In the genomic region with DNA sequence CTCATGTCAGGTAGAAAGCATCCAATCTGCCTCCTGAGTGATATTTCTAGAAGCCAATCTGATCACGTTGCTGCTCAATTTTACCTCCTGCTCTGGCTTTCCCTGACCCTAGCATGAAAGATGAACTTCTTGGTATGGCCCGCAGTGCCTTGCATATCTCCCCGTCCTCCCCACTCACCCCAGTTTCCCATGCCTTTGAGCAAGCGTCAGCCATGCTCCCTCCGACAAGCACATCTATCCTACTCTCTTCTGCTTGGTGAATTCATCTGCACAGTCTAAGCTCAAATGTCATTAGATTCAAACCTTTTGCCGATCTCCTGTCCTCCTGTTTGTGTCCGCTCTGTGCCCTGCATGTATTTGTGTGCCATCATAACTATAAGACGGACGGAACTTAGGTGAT, we compare ENCODE assay signal across 2 cellular contexts.
A peak's percentile ranks its signal among the peaks of the same experiment; 100 is the strongest.
TF ChIP-seq lines count a peak whose summit lies in the region.

No MANE protein-coding gene starts in this region.

TF ChIP-seq in IMR-90, 13 proteins besides CTCF, POLR2A, EP300 and RAD21:
- TF ChIP-seq RFX5 (IDR thresholded peaks at IDR 0.05; ENCODE audit: low read depth, low read length) = no peak
- no peak for TF ChIP-seq MXI1 (IDR thresholded peaks at IDR 0.05; ENCODE audit: borderline replicate concordance, low read depth, low read length)
- no peak for TF ChIP-seq NFE2L2 (IDR thresholded peaks at IDR 0.05; ENCODE audit: low read depth, low read length)

TF ChIP-seq in K562, 482 proteins besides CTCF, POLR2A, EP300 and RAD21:
- no peak for TF ChIP-seq HOMEZ (CRISPR knock-in tag; IDR thresholded peaks at IDR 0.05)
- TF ChIP-seq ZNF253 (CRISPR knock-in tag; conservative IDR thresholded peaks at IDR 0.05) = no peak
- TF ChIP-seq, protein P1, sequence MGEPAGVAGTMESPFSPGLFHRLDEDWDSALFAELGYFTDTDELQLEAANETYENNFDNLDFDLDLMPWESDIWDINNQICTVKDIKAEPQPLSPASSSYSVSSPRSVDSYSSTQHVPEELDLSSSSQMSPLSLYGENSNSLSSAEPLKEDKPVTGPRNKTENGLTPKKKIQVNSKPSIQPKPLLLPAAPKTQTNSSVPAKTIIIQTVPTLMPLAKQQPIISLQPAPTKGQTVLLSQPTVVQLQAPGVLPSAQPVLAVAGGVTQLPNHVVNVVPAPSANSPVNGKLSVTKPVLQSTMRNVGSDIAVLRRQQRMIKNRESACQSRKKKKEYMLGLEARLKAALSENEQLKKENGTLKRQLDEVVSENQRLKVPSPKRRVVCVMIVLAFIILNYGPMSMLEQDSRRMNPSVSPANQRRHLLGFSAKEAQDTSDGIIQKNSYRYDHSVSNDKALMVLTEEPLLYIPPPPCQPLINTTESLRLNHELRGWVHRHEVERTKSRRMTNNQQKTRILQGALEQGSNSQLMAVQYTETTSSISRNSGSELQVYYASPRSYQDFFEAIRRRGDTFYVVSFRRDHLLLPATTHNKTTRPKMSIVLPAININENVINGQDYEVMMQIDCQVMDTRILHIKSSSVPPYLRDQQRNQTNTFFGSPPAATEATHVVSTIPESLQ (CRISPR knock-in tag; IDR thresholded peaks at IDR 0.05) = no peak
- TF ChIP-seq ZBTB12 (CRISPR knock-in tag; IDR thresholded peaks at IDR 0.05) = no peak
- no peak for TF ChIP-seq ZFX (CRISPR knock-in tag; IDR thresholded peaks at IDR 0.05)
- TF ChIP-seq, protein P2, sequence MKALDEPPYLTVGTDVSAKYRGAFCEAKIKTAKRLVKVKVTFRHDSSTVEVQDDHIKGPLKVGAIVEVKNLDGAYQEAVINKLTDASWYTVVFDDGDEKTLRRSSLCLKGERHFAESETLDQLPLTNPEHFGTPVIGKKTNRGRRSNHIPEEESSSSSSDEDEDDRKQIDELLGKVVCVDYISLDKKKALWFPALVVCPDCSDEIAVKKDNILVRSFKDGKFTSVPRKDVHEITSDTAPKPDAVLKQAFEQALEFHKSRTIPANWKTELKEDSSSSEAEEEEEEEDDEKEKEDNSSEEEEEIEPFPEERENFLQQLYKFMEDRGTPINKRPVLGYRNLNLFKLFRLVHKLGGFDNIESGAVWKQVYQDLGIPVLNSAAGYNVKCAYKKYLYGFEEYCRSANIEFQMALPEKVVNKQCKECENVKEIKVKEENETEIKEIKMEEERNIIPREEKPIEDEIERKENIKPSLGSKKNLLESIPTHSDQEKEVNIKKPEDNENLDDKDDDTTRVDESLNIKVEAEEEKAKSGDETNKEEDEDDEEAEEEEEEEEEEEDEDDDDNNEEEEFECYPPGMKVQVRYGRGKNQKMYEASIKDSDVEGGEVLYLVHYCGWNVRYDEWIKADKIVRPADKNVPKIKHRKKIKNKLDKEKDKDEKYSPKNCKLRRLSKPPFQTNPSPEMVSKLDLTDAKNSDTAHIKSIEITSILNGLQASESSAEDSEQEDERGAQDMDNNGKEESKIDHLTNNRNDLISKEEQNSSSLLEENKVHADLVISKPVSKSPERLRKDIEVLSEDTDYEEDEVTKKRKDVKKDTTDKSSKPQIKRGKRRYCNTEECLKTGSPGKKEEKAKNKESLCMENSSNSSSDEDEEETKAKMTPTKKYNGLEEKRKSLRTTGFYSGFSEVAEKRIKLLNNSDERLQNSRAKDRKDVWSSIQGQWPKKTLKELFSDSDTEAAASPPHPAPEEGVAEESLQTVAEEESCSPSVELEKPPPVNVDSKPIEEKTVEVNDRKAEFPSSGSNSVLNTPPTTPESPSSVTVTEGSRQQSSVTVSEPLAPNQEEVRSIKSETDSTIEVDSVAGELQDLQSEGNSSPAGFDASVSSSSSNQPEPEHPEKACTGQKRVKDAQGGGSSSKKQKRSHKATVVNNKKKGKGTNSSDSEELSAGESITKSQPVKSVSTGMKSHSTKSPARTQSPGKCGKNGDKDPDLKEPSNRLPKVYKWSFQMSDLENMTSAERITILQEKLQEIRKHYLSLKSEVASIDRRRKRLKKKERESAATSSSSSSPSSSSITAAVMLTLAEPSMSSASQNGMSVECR (CRISPR knock-in tag; IDR thresholded peaks at IDR 0.05) = no peak
- TF ChIP-seq EZH2 (IDR thresholded peaks at IDR 0.05; ENCODE audit: borderline replicate concordance, low read depth, low read length) = peak; percentile 88; the same call in 1 of the 2 replicates
- TF ChIP-seq NFE2 (IDR thresholded peaks at IDR 0.05; ENCODE audit: low read depth) = no peak
- TF ChIP-seq SAFB (IDR thresholded peaks at IDR 0.05; ENCODE audit: borderline replicate concordance, low read depth, low read length) = no peak
- no peak for TF ChIP-seq SNIP1 (IDR thresholded peaks at IDR 0.05; ENCODE audit: low read depth)
- TF ChIP-seq CEBPG (CRISPR knock-in tag; IDR thresholded peaks at IDR 0.05) = 0 out of 2 replicates have a peak, but pooled peaks have one; percentile 25
- no peak for TF ChIP-seq CEBPG (tag; conservative IDR thresholded peaks at IDR 0.05 in 1 of 2, IDR thresholded peaks at IDR 0.05 in 1 of 2)
- TF ChIP-seq MCM5 (IDR thresholded peaks at IDR 0.05; ENCODE audit: low read depth) = no peak
- 0 out of 4 replicates have a peak, but pooled peaks of 1 of the 2 experiments have one; percentile 12 for TF ChIP-seq MCM7 (IDR thresholded peaks at IDR 0.05)
- no peak for TF ChIP-seq ETS2 (tag; IDR thresholded peaks at IDR 0.05; ENCODE audit: borderline replicate concordance, poor library complexity, severe bottlenecking)
- TF ChIP-seq, protein P3, sequence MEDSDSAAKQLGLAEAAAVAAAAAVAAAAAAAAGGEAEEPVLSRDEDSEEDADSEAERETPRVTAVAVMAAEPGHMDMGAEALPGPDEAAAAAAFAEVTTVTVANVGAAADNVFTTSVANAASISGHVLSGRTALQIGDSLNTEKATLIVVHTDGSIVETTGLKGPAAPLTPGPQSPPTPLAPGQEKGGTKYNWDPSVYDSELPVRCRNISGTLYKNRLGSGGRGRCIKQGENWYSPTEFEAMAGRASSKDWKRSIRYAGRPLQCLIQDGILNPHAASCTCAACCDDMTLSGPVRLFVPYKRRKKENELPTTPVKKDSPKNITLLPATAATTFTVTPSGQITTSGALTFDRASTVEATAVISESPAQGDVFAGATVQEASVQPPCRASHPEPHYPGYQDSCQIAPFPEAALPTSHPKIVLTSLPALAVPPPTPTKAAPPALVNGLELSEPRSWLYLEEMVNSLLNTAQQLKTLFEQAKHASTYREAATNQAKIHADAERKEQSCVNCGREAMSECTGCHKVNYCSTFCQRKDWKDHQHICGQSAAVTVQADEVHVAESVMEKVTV (CRISPR knock-in tag; IDR thresholded peaks at IDR 0.05) = no peak
- TF ChIP-seq ZZZ3 (IDR thresholded peaks at IDR 0.05) = no peak
- TF ChIP-seq ZNF507 (tag; conservative IDR thresholded peaks at IDR 0.05) = no peak
- no peak for TF ChIP-seq ZBTB26 (CRISPR knock-in tag; IDR thresholded peaks at IDR 0.05)
- no peak for TF ChIP-seq ZNF23 (CRISPR knock-in tag; IDR thresholded peaks at IDR 0.05)
- no peak for TF ChIP-seq ZNF778 (CRISPR knock-in tag; IDR thresholded peaks at IDR 0.05)
- no peak for TF ChIP-seq ZNF24 (IDR thresholded peaks at IDR 0.05)
- no peak for TF ChIP-seq BRCA1 (IDR thresholded peaks at IDR 0.05)
- no peak for TF ChIP-seq BRCA1 (CRISPR knock-in tag; IDR thresholded peaks at IDR 0.05)
- no peak for TF ChIP-seq SNRNP70 (optimal IDR thresholded peaks at IDR 0.05; ENCODE audit: low read depth, low read length)
